ENCODE assay signal across 20 cellular contexts in genomic region chr13:48621056-48621455, GRCh38. TPM values are rescaled to one million over a fixed set of nuclear protein-coding genes. Genes with fewer than 3 reads are reported as not detected.
DNase-seq lines count a peak whose midpoint lies in the region; TF ChIP-seq lines count a peak whose summit lies in the region.
"Had no signal": no experiment of that assay in that cellular context is flagged by ENCODE, and none has a peak within 500 bp of the region (broad histone marks: within the 10 kb centered on the region; RNA-seq: fewer than 3 reads in every experiment).

No MANE protein-coding gene starts in this region.

- no peaks in the 10 kb centered on the region for H3K36me3 ChIP-seq in hepatocyte (replicated peaks; ENCODE audit: insufficient read depth, low read depth)
- H3K36me3 ChIP-seq in vagina, result no peaks in the 10 kb centered on the region

- peak overlapping the region; percentile 17 for H3K27ac Mint-ChIP-seq in mesothelial cell of epicardium
- H3K27ac Mint-ChIP-seq: CD4-positive, alpha-beta T cell; GM23338 had no signal

- H3K27me3 ChIP-seq in hepatocyte (no peaks in the 10 kb centered on the region), vagina (no peaks in the 10 kb centered on the region)

- H3K4me1 Mint-ChIP-seq in mesothelial cell of epicardium, result peaks cover 17% of the 10 kb centered on the region
- H3K4me1 Mint-ChIP-seq: GM23338 had no signal

- peaks cover 25% of the 10 kb centered on the region for H3K4me1 ChIP-seq in hepatocyte (ENCODE audit: insufficient read depth)
- H3K4me1 ChIP-seq in vagina, result no peaks in the 10 kb centered on the region

- WGBS in hepatocyte (ENCODE audit: low lambda C conversion rate, missing lambda C conversion rate), result 21% methylated on average over 3 of the region's 3 CpGs

- H3K27ac ChIP-seq in hepatocyte (peak overlapping the region; percentile 71), vagina (no peak overlapping the region)
- H3K27ac ChIP-seq: C4-2B had no signal

- no peak overlapping the region for H3K4me2 ChIP-seq in hepatocyte
- H3K4me2 ChIP-seq: GM23338 had no signal

- no peaks in the 10 kb centered on the region for H3K9me2 ChIP-seq in hepatocyte (replicated peaks; ENCODE audit: insufficient read depth)

- TF ChIP-seq POLR2A in vagina (IDR thresholded peaks at IDR 0.05), result no peak

- TF ChIP-seq CTCF in hepatocyte (IDR thresholded peaks at IDR 0.05; ENCODE audit: poor library complexity) (no peak), mesothelial cell of epicardium (IDR thresholded peaks at IDR 0.05; ENCODE audit: unreplicated experiment) (no peak), vagina (IDR thresholded peaks at IDR 0.05) (no peak)

- no peaks in the 10 kb centered on the region for H3K79me2 ChIP-seq in hepatocyte

- H3K9me3 Mint-ChIP-seq in mesothelial cell of epicardium, result peaks cover 28% of the 10 kb centered on the region

- no peaks in the 10 kb centered on the region for H3K27me3 Mint-ChIP-seq in mesothelial cell of epicardium (ENCODE audit: low read depth)
- H3K27me3 Mint-ChIP-seq: CD4-positive, alpha-beta T cell had no signal

- H3K9me3 ChIP-seq in hepatocyte (ENCODE audit: low read depth) (no peaks in the 10 kb centered on the region), vagina (no peaks in the 10 kb centered on the region)

- H3K4me3 ChIP-seq in hepatocyte, result no peak overlapping the region
- no peak overlapping the region for H3K4me3 ChIP-seq in vagina
- H3K4me3 ChIP-seq: GM12878, GM23338, K562 had no signal

- intact Hi-C loops in vagina (cut with DNase I), result no loop called here

- peaks cover 2% of the 10 kb centered on the region for H3K36me3 Mint-ChIP-seq in mesothelial cell of epicardium

- peak; percentile 41 for DNase-seq in amniotic epithelial cell (ENCODE audit: low read depth)
- no peak for DNase-seq in hepatocyte (ENCODE audit: low spot score)
- no peak for DNase-seq in mesothelial cell of epicardium (ENCODE audit: low spot score in 2 of 2, unreplicated experiment in 2 of 2)
- no peak for DNase-seq in vagina (ENCODE audit: extremely low spot score in 2 of 2)
- no peak for DNase-seq in NCI-H226
- DNase-seq in putamen (ENCODE audit: low spot score), result no peak
- no peak for DNase-seq in activated naive CD4-positive, alpha-beta T cell (lab: John Stamatoyannopoulos, UW)
- DNase-seq: ACHN; Calu3; CD4-positive, alpha-beta T cell; DMS79 treated with DMSO at 0.1 percent for 48 hours; HCEC 1CT; IMR-90 had no signal

- H3K4me3 Mint-ChIP-seq in mesothelial cell of epicardium, result no peak overlapping the region
- H3K4me3 Mint-ChIP-seq: CD4-positive, alpha-beta T cell; GM23338 had no signal

- H2AFZ ChIP-seq in hepatocyte, result no peak overlapping the region
- H2AFZ ChIP-seq: GM23338 had no signal

- no peaks in the 10 kb centered on the region for H4K20me1 ChIP-seq in hepatocyte (ENCODE audit: insufficient read depth, poor library complexity, severe bottlenecking)

RNA-seq across cellular contexts. Expression of gene CYSLTR2, which starts 32.7 kb away (rescaled TPM):
- total RNA-seq in hepatocyte, result 22.2 and 24.4 TPM in 2 replicates
- 5.1 and 5.3 TPM in 2 replicates for polyA plus RNA-seq in hepatocyte
- 3.5 to 3.9 TPM (median 3.5 TPM) in 3 replicates for total RNA-seq in mesothelial cell of epicardium
- total RNA-seq in vagina, result 0.49 TPM
- total RNA-seq: Calu3, G401, GM23338, HT1080, IMR-90, K562 had no signal
- polyA plus RNA-seq: BJ, GM23338, IMR-90, K562 had no signal
